In genomic region chr15:65027593-65027992, GRCh38 we compare ENCODE assay signal across 14 cellular contexts. TPM values are rescaled to one million over a fixed set of nuclear protein-coding genes. Genes with fewer than 3 reads are reported as not detected.
DNase-seq lines count a peak whose midpoint lies in the region; ATAC-seq and TF ChIP-seq lines count a peak whose summit lies in the region.
"Had no signal": no experiment of that assay in that cellular context is flagged by ENCODE, and none has a peak within 500 bp of the region (broad histone marks: within the 10 kb centered on the region; RNA-seq: fewer than 3 reads in every experiment).

No MANE protein-coding gene starts in this region.

- intact Hi-C loops in psoas muscle (cut with DNase I) = loop anchor here in 1 of 2 donors (10.0 kb wide), 1 partner anchor 157 kb away; the partner anchor contains the start of gene CLPX
- intact Hi-C loops in aorta (cut with DNase I) = no loop called here
- intact Hi-C loops in heart left ventricle (cut with DNase I) = no loop called here

- 76 to 85% (median 79%) methylated on average over 1 of the region's 1 CpG for WGBS in psoas muscle, 3 donors
- 82 to 89% methylated on average over 1 of the region's 1 CpG for WGBS in aorta, 2 donors
- 84 to 88% (median 86%) methylated on average over 1 of the region's 1 CpG for WGBS in heart left ventricle, 4 donors

- no peak for DNase-seq in T-helper 2 cell treated with Interferon-gamma antibody and Interleukin-4, amounts not matched to agents 5 μg/mL and 100 μg/mL, for 36 hours (ENCODE audit: low spot score)
- DNase-seq in T-helper 2 cell (no peak), MV-4-11 (lab: John Stamatoyannopoulos, UW) (peak; percentile 66), psoas muscle (no peak), aorta (no peak), erythroblast (lab: John Stamatoyannopoulos, UW) (no peak), heart left ventricle (no peak)
- no peak for DNase-seq in central memory CD8-positive, alpha-beta T cell (ENCODE audit: low spot score in 2 of 2)
- DNase-seq: GF-D8, GOT3, NCI-H524, spleen had no signal

- H3K9me3 Mint-ChIP-seq in T-helper 2 cell treated with Interferon-gamma antibody and Interleukin-4, amounts not matched to agents 5 μg/mL and 100 μg/mL, for 36 hours = no peaks in the 10 kb centered on the region
- no peaks in the 10 kb centered on the region for H3K9me3 Mint-ChIP-seq in central memory CD8-positive, alpha-beta T cell

- ATAC-seq in central memory CD8-positive, alpha-beta T cell (replicated peaks; ENCODE audit: extremely low read depth, poor library complexity, severe bottlenecking) = no peak
- ATAC-seq in psoas muscle (no peak), aorta (ENCODE audit: low FRiP score) (no peak), heart left ventricle (no peak)

- TF ChIP-seq CTCF in psoas muscle (IDR thresholded peaks at IDR 0.05) (no peak), heart left ventricle (IDR thresholded peaks at IDR 0.05) (no peak)

- H3K4me1 ChIP-seq in psoas muscle = peaks cover 9% of the 10 kb centered on the region
- peaks cover 0 to 3% of the 10 kb centered on the region in 2 donors for H3K4me1 ChIP-seq in aorta (ENCODE audit: control insufficient read depth in 1 of 2, insufficient read depth in 2 of 2, low read length in 2 of 2)
- peaks cover 0 to 19% (median 10%) of the 10 kb centered on the region in 12 donors for H3K4me1 ChIP-seq in heart left ventricle

- TF ChIP-seq POLR2A in erythroblast (IDR thresholded peaks at IDR 0.05; ENCODE audit: low read length) (no peak), heart left ventricle (IDR thresholded peaks at IDR 0.05) (no peak)

- peaks cover 10% of the 10 kb centered on the region for H3K4me1 Mint-ChIP-seq in T-helper 2 cell treated with Interferon-gamma antibody and Interleukin-4, amounts not matched to agents 5 μg/mL and 100 μg/mL, for 36 hours (ENCODE audit: low read depth)
- peaks cover 18% of the 10 kb centered on the region for H3K4me1 Mint-ChIP-seq in central memory CD8-positive, alpha-beta T cell

- H3K36me3 Mint-ChIP-seq in T-helper 2 cell treated with Interferon-gamma antibody and Interleukin-4, amounts not matched to agents 5 μg/mL and 100 μg/mL, for 36 hours (ENCODE audit: low read depth) = peaks cover 19% of the 10 kb centered on the region
- peaks cover 23% of the 10 kb centered on the region for H3K36me3 Mint-ChIP-seq in central memory CD8-positive, alpha-beta T cell (ENCODE audit: insufficient read depth)

- H3K4me3 ChIP-seq in psoas muscle = peak overlapping the region; percentile 95
- H3K4me3 ChIP-seq in aorta (ENCODE audit: low read length in 2 of 2) = no peak overlapping the region
- H3K4me3 ChIP-seq in heart left ventricle = peak overlapping the region in 5 of 12 donors; percentile 13 to 92 (median 77)

- H3K27me3 ChIP-seq in psoas muscle (ENCODE audit: insufficient read depth in 3 of 3, low read length in 2 of 3) = no peaks in the 10 kb centered on the region
- no peaks in the 10 kb centered on the region for H3K27me3 ChIP-seq in aorta (ENCODE audit: control insufficient read depth in 1 of 2, insufficient read depth in 2 of 2, low read length in 1 of 2)
- peaks cover 0 to 2% (median 0%) of the 10 kb centered on the region in 9 donors for H3K27me3 ChIP-seq in heart left ventricle
- H3K27me3 ChIP-seq: spleen had no signal

- peak overlapping the region; percentile 99 for H3K4me3 Mint-ChIP-seq in T-helper 2 cell treated with Interferon-gamma antibody and Interleukin-4, amounts not matched to agents 5 μg/mL and 100 μg/mL, for 36 hours
- H3K4me3 Mint-ChIP-seq in central memory CD8-positive, alpha-beta T cell = peak overlapping the region; percentile 87

- peaks cover 16% of the 10 kb centered on the region for H3K27me3 Mint-ChIP-seq in T-helper 2 cell treated with Interferon-gamma antibody and Interleukin-4, amounts not matched to agents 5 μg/mL and 100 μg/mL, for 36 hours (ENCODE audit: low read depth)
- H3K27me3 Mint-ChIP-seq in central memory CD8-positive, alpha-beta T cell = peaks cover 12% of the 10 kb centered on the region

- H3K27ac Mint-ChIP-seq in T-helper 2 cell treated with Interferon-gamma antibody and Interleukin-4, amounts not matched to agents 5 μg/mL and 100 μg/mL, for 36 hours = no peak overlapping the region
- H3K27ac Mint-ChIP-seq in central memory CD8-positive, alpha-beta T cell (ENCODE audit: low read depth) = no peak overlapping the region

- H3K36me3 ChIP-seq in psoas muscle (ENCODE audit: insufficient read depth in 1 of 2, low read depth in 1 of 2) (peaks cover 4 to 44% of the 10 kb centered on the region in 2 donors), aorta (ENCODE audit: control insufficient read depth in 1 of 2, insufficient read depth in 2 of 2, low read length in 1 of 2) (no peaks in the 10 kb centered on the region), heart left ventricle (peaks cover 0 to 43% (median 37%) of the 10 kb centered on the region in 9 donors)

- H3K9me3 ChIP-seq in psoas muscle = no peaks in the 10 kb centered on the region
- no peaks in the 10 kb centered on the region for H3K9me3 ChIP-seq in aorta (ENCODE audit: control insufficient read depth, low read length)
- H3K9me3 ChIP-seq in heart left ventricle = no peaks in the 10 kb centered on the region
- H3K9me3 ChIP-seq: spleen had no signal

- no peak overlapping the region for H3K27ac ChIP-seq in psoas muscle
- no peak overlapping the region for H3K27ac ChIP-seq in aorta (ENCODE audit: low read depth in 1 of 2, low read length in 2 of 2)
- peak overlapping the region in 1 of 12 donors; percentile 74 for H3K27ac ChIP-seq in heart left ventricle

RNA-seq across cellular contexts. Expression of gene MTFMT, which starts 1.8 kb away (rescaled TPM):
- total RNA-seq in psoas muscle (10 to 100 TPM in 3 of 4 donors, 1 to 10 TPM in 1; 9.5 to 18.1 (median 14.8) TPM), aorta (10 to 100 TPM; 11.3 to 15.2 TPM), heart left ventricle (10 to 100 TPM; 14.3 to 41.0 (median 20.5) TPM)
- polyA plus RNA-seq in psoas muscle (10 to 100 TPM in 2 of 3 donors, 1 to 10 TPM in 1; 9.4 to 14.4 (median 10.0) TPM), aorta (10 to 100 TPM in 1 of 2 donors, 1 to 10 TPM in 1; 6.1 to 11.0 TPM), heart left ventricle (10 to 100 TPM in 1 of 2 donors, 1 to 10 TPM in 1; 6.0 to 14.4 TPM)

RNA-seq across cellular contexts. Expression of gene SLC51B, which starts 17.6 kb away (rescaled TPM):
- total RNA-seq in psoas muscle = not detected
- polyA plus RNA-seq in psoas muscle = under 1 TPM in 2 of 3 donors, not detected in 1; 0.04 to 0.07 TPM
- not detected for total RNA-seq in aorta
- 10 to 100 TPM in 1 of 2 donors, not detected in 1; 31.4 TPM for polyA plus RNA-seq in aorta
- not detected for total RNA-seq in heart left ventricle
- under 1 TPM in 1 of 2 donors, not detected in 1; 0.08 TPM for polyA plus RNA-seq in heart left ventricle
- total RNA-seq: spleen; T-helper 2 cell treated with Interferon-gamma antibody and Interleukin-4, amounts not matched to agents 100 ng/mL and 5 ng/mL, for 36 hours had no signal

RNA-seq across cellular contexts. Expression of gene SPG21, which starts 37.9 kb away (rescaled TPM):
- total RNA-seq in psoas muscle (10 to 100 TPM; 38.6 to 66.9 (median 52.1) TPM), aorta (10 to 100 TPM; 58.0 to 77.0 TPM), heart left ventricle (10 to 100 TPM; 38.2 to 63.6 (median 48.7) TPM)
- polyA plus RNA-seq in psoas muscle (100 to 1,000 TPM in 1 of 3 donors, 10 to 100 TPM in 2; 58.4 to 106 (median 58.4) TPM), aorta (10 to 100 TPM; 54.6 to 72.6 TPM), heart left ventricle (10 to 100 TPM; 34.9 to 70.3 TPM)

RNA-seq across cellular contexts. Expression of gene RASL12, which starts 40.2 kb away (rescaled TPM):
- 1 to 10 TPM; 2.5 to 6.3 (median 3.2) TPM for total RNA-seq in psoas muscle
- polyA plus RNA-seq in psoas muscle = 1 to 10 TPM; 2.6 to 3.0 (median 3.0) TPM
- total RNA-seq in aorta = 100 to 1,000 TPM in 1 of 2 donors, 10 to 100 TPM in 1; 86.9 to 171 TPM
- polyA plus RNA-seq in aorta = 10 to 100 TPM; 51.3 to 82.1 TPM
- total RNA-seq in heart left ventricle = 10 to 100 TPM in 7 of 9 donors, 1 to 10 TPM in 2; 8.3 to 35.0 (median 12.2) TPM
- polyA plus RNA-seq in heart left ventricle = 10 to 100 TPM; 13.3 to 13.7 TPM
- total RNA-seq: mononuclear cell; T-helper 2 cell treated with Interferon-gamma antibody and Interleukin-4, amounts not matched to agents 100 ng/mL and 5 ng/mL, for 36 hours had no signal

RNA-seq across cellular contexts. Expression of gene KBTBD13, which starts 49.0 kb away (rescaled TPM):
- total RNA-seq in psoas muscle = 1 to 10 TPM; 1.3 to 5.7 (median 3.4) TPM
- 1 to 10 TPM in 2 of 3 donors, under 1 TPM in 1; 0.12 to 5.7 (median 1.2) TPM for polyA plus RNA-seq in psoas muscle
- total RNA-seq in aorta = 1 to 10 TPM; 1.5 TPM
- polyA plus RNA-seq in aorta = under 1 TPM; 0.05 to 0.25 TPM
- total RNA-seq in heart left ventricle = 10 to 100 TPM in 1 of 9 donors, 1 to 10 TPM in 8; 3.2 to 11.8 (median 4.2) TPM
- 1 to 10 TPM in 1 of 2 donors, under 1 TPM in 1; 0.78 to 9.0 TPM for polyA plus RNA-seq in heart left ventricle
- total RNA-seq: spleen; T-helper 2 cell treated with Interferon-gamma antibody and Interleukin-4, amounts not matched to agents 100 ng/mL and 5 ng/mL, for 36 hours had no signal
- polyA plus RNA-seq: spleen had no signal
